7 cellular contexts compared by ENCODE assay signal in the genomic region with DNA sequence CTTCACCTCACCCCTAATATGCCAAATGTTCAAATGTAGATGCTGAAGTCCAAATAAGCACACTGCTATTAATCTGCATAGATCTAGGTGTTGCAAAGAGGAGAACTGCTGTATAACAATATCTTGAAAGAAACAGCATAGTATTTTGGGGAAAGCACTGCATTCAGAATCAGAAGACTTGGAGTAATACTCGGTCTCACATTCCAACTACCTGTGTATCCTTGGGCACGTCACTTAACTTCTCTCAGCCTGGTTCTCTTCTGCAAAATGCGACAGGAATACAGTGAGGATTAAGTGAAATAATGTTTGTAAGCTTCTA. TPM values are rescaled to one million over a fixed set of nuclear protein-coding genes. Genes with fewer than 3 reads are reported as not detected.
A peak's percentile ranks its signal among the peaks of the same experiment; 100 is the strongest.
DNase-seq lines count a peak whose midpoint lies in the region; ATAC-seq and TF ChIP-seq lines count a peak whose summit lies in the region.

No MANE protein-coding gene starts in this region.

- H3K36me3 ChIP-seq in mammary epithelial cell (ENCODE audit: insufficient read depth, low read length): no peaks in the 10 kb centered on the region
- no peaks in the 10 kb centered on the region for H3K36me3 ChIP-seq in naive thymus-derived CD4-positive, alpha-beta T cell (ENCODE audit: control insufficient read depth in 2 of 3, insufficient read depth in 3 of 3, low read length in 3 of 3)

- no peaks in the 10 kb centered on the region for H3K9me3 ChIP-seq in mammary epithelial cell (replicated peaks; ENCODE audit: insufficient read depth, low read length)
- H3K9me3 ChIP-seq in naive thymus-derived CD4-positive, alpha-beta T cell (ENCODE audit: control insufficient read depth in 2 of 3, low read length in 3 of 3): no peaks in the 10 kb centered on the region

- in situ Hi-C loops in mammary epithelial cell (cut with MboI; ENCODE audit: low sequenced_read_pairs in 2 of 2): no loop called here

- WGBS in mammary epithelial cell (ENCODE audit: low coverage, missing lambda C conversion rate): 2% methylated on average over 3 of the region's 3 CpGs

- peak overlapping the region; percentile 83 for H3K9ac ChIP-seq in mammary epithelial cell (ENCODE audit: insufficient read depth, low read length)

- POLR2A ChIA-PET in naive thymus-derived CD4-positive, alpha-beta T cell (lab: Charles Lee): interaction anchor here (0.9 to 2.2 kb wide), 6 partner anchors 9 to 73 kb away, joined by 4 to 28 read pairs (median 6); partner anchors contain the start of gene TOM1

- H3K9me3 Mint-ChIP-seq in naive thymus-derived CD4-positive, alpha-beta T cell: no peaks in the 10 kb centered on the region

- H3K27me3 ChIP-seq in mammary epithelial cell (ENCODE audit: insufficient read depth, low read length): no peaks in the 10 kb centered on the region
- no peaks in the 10 kb centered on the region for H3K27me3 ChIP-seq in naive thymus-derived CD4-positive, alpha-beta T cell (ENCODE audit: control insufficient read depth in 2 of 2, insufficient read depth in 2 of 2, low read length in 2 of 2)

- H3K27ac ChIP-seq in mammary epithelial cell (ENCODE audit: insufficient read depth, low read depth, low read length): peak overlapping the region; percentile 71
- H3K27ac ChIP-seq in naive thymus-derived CD4-positive, alpha-beta T cell (ENCODE audit: low read depth, low read length): peak overlapping the region; percentile 98

- peak overlapping the region; percentile 82 to 97 (median 95) for H3K27ac Mint-ChIP-seq in naive thymus-derived CD4-positive, alpha-beta T cell

- dilution Hi-C loops in mammary epithelial cell (cut with HindIII; ENCODE audit: low sequenced_read_pairs): no loop called here

- peak overlapping the region; percentile 89 for H3K4me2 ChIP-seq in mammary epithelial cell (ENCODE audit: insufficient read depth, low read depth, low read length)

- peaks cover 41% of the 10 kb centered on the region for H3K79me2 ChIP-seq in mammary epithelial cell (ENCODE audit: insufficient read depth, low read length)

- no peak for DNase-seq in mammary epithelial cell
- DNase-seq in naive thymus-derived CD4-positive, alpha-beta T cell: no peak
- DNase-seq in stimulated activated CD4-positive, alpha-beta T cell treated with anti-CD3 and anti-CD28 coated beads, Interleukin-4, amount 100 ng/mL, for 1 hour: no peak
- DNase-seq in activated CD4-positive, alpha-beta T cell treated with anti-CD3 and anti-CD28 coated beads, Interleukin-2, amount 50 U/mL, for 1 hour: no peak

- peak overlapping the region; percentile 66 to 83 (median 74) for H3K4me3 ChIP-seq in mammary epithelial cell (replicated peaks in 1 of 3; ENCODE audit: insufficient read depth in 1 of 3, low read depth in 2 of 3, low read length in 3 of 3)
- H3K4me3 ChIP-seq in naive thymus-derived CD4-positive, alpha-beta T cell (ENCODE audit: low read length): peak overlapping the region; percentile 40

- intact Hi-C loops in mammary epithelial cell (cut with micrococcal nuclease): no loop called here
- intact Hi-C loops in naive thymus-derived CD4-positive, alpha-beta T cell (cut with micrococcal nuclease): loop anchor here (1.0 to 5.0 kb wide), 5 partner anchors 26 to 295 kb away; no protein-coding TSS in a partner anchor

- CTCF ChIA-PET in mammary epithelial cell (lab: Charles Lee; ENCODE audit: low non-redundant PET): no interaction called here
- CTCF ChIA-PET in naive thymus-derived CD4-positive, alpha-beta T cell (lab: Charles Lee): interaction anchor here (1.2 kb wide), 1 partner anchor 9 kb away, joined by 5 read pairs; no protein-coding TSS in a partner anchor

- H3K4me1 ChIP-seq in mammary epithelial cell (ENCODE audit: insufficient read depth, low read length): peaks cover 6% of the 10 kb centered on the region
- H3K4me1 ChIP-seq in naive thymus-derived CD4-positive, alpha-beta T cell (ENCODE audit: control insufficient read depth in 2 of 2, insufficient read depth in 2 of 2, low read length in 2 of 2): peaks cover 8 to 9% of the 10 kb centered on the region in 2 donors

- peaks cover 15 to 40% (median 30%) of the 10 kb centered on the region in 7 donors for H3K4me1 Mint-ChIP-seq in naive thymus-derived CD4-positive, alpha-beta T cell

- peak; percentile 13 for ATAC-seq in GM19463 (IDR thresholded peaks at IDR 0.05; ENCODE audit: unreplicated experiment)
- ATAC-seq in HG03460 (IDR thresholded peaks at IDR 0.05; ENCODE audit: unreplicated experiment): peak; percentile 26
- peak; percentile 4 for ATAC-seq in naive thymus-derived CD4-positive, alpha-beta T cell
- no peak for ATAC-seq in HG03442 (IDR thresholded peaks at IDR 0.05; ENCODE audit: unreplicated experiment)

- peak overlapping the region; percentile 88 to 94 (median 92) for H3K4me3 Mint-ChIP-seq in naive thymus-derived CD4-positive, alpha-beta T cell

- BruUV-seq in mammary epithelial cell (replicated peaks; lab: Mats Ljungman, UMichigan): no TSS peak

- peaks cover 0 to 8% (median 0%) of the 10 kb centered on the region in 5 donors for H3K36me3 Mint-ChIP-seq in naive thymus-derived CD4-positive, alpha-beta T cell

- no peak for TF ChIP-seq CTCF in mammary epithelial cell (conservative IDR thresholded peaks at IDR 0.05 in 1 of 2, IDR thresholded peaks at IDR 0.05 in 1 of 2; ENCODE audit: extremely low read depth in 1 of 2, insufficient read depth in 1 of 2, low read depth in 1 of 2, low read length in 2 of 2)

- peaks cover 0 to 5% (median 0%) of the 10 kb centered on the region in 5 donors for H3K27me3 Mint-ChIP-seq in naive thymus-derived CD4-positive, alpha-beta T cell

- peak overlapping the region; percentile 99 for H2AFZ ChIP-seq in mammary epithelial cell (ENCODE audit: low read depth, low read length)

- H4K20me1 ChIP-seq in mammary epithelial cell (ENCODE audit: insufficient read depth, low read length): no peaks in the 10 kb centered on the region

RNA-seq across cellular contexts. Expression of gene HMGXB4, which starts 0.3 kb away (rescaled TPM):
- total RNA-seq in mammary epithelial cell: 10 to 100 TPM; 10.8 to 22.2 TPM
- polyA plus RNA-seq in mammary epithelial cell: 14.6 TPM
- 26.2 TPM for polyA minus RNA-seq in mammary epithelial cell
- total RNA-seq in naive thymus-derived CD4-positive, alpha-beta T cell: 10 to 100 TPM; 23.3 to 39.1 (median 32.2) TPM
- 10 to 100 TPM; 12.2 to 12.8 TPM for polyA plus RNA-seq in naive thymus-derived CD4-positive, alpha-beta T cell

RNA-seq across cellular contexts. Expression of gene TOM1, which starts 42.7 kb away (rescaled TPM):
- 10 to 100 TPM; 19.7 to 30.0 TPM for total RNA-seq in mammary epithelial cell
- 20.1 TPM for polyA plus RNA-seq in mammary epithelial cell
- 18.7 TPM for polyA minus RNA-seq in mammary epithelial cell
- total RNA-seq in naive thymus-derived CD4-positive, alpha-beta T cell: 100 to 1,000 TPM in 2 of 5 experiments, 10 to 100 TPM in 3; 36.5 to 225 (median 62.1) TPM
- polyA plus RNA-seq in naive thymus-derived CD4-positive, alpha-beta T cell: 10 to 100 TPM; 32.3 to 45.6 TPM
